Comparison of ENCODE assay signal across 19 cellular contexts in the genomic region with DNA sequence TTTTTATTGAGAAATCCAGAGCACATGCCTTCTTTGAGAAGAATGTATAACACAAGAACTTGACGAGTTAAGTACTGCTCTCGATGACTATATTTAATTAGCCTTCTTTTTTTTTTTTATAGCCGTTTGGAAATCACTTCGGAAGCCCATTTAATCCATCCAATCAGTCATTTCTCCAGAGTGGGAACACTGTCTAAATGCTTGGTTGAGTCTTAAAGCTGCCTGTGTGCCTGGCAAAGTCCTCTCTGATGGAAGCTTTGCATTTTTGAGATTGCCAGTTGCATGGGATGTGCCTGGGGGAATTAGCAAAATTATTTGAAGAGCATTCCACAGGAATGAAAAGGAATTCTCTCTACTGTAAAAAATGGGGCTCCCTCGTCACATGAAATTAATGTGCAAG.
A peak's percentile ranks its signal among the peaks of the same experiment; 100 is the strongest.
DNase-seq lines count a peak whose midpoint lies in the region; ATAC-seq and TF ChIP-seq lines count a peak whose summit lies in the region.
"Had no signal": no experiment of that assay in that cellular context is flagged by ENCODE, and none has a peak within 500 bp of the region (broad histone marks: within the 10 kb centered on the region; RNA-seq: fewer than 3 reads in every experiment).

No MANE protein-coding gene starts in this region.

- H3K27me3 ChIP-seq in neural cell (ENCODE audit: insufficient read depth, low read depth, low read length) = no peaks in the 10 kb centered on the region
- H3K27me3 ChIP-seq: SJSA1 had no signal

- TF ChIP-seq EP300 in neural cell (conservative IDR thresholded peaks at IDR 0.05; ENCODE audit: poor library complexity, severe bottlenecking) = no peak

- H3K79me2 ChIP-seq in neural cell (replicated peaks; ENCODE audit: insufficient read depth, low read length) = no peaks in the 10 kb centered on the region

- H3F3A ChIP-seq in neural cell (ENCODE audit: insufficient read depth, low read length, poor library complexity, severe bottlenecking) = no peaks in the 10 kb centered on the region

- no peak for ATAC-seq in HG03354 (IDR thresholded peaks at IDR 0.05; ENCODE audit: poor library complexity, severe bottlenecking, unreplicated experiment)
- ATAC-seq in HG03280 (IDR thresholded peaks at IDR 0.05; ENCODE audit: unreplicated experiment) = no peak
- ATAC-seq in GM21526 (IDR thresholded peaks at IDR 0.05; ENCODE audit: low FRiP score, unreplicated experiment) = no peak
- ATAC-seq: A549, PC-3 had no signal

- TF ChIP-seq CTCF in AG10803 (conservative IDR thresholded peaks at IDR 0.05; ENCODE audit: low read length) (no peak), chondrocyte (IDR thresholded peaks at IDR 0.05) (no peak), neural cell (IDR thresholded peaks at IDR 0.05; ENCODE audit: poor library complexity, severe bottlenecking) (no peak)

- no peaks in the 10 kb centered on the region for H3K36me3 ChIP-seq in neural cell (ENCODE audit: insufficient read depth, low read length)
- H3K36me3 ChIP-seq: HAP-1, SJSA1 had no signal

- H3K36me3 Mint-ChIP-seq in chondrocyte (ENCODE audit: low read depth) = no peaks in the 10 kb centered on the region
- H3K36me3 Mint-ChIP-seq: CD4-positive, alpha-beta memory T cell; IgD-negative memory B cell had no signal

- no peaks in the 10 kb centered on the region for H3K9me3 Mint-ChIP-seq in chondrocyte (ENCODE audit: low read depth)

- H3K4me2 ChIP-seq in neural cell (ENCODE audit: low read length) = peak overlapping the region; percentile 41
- H3K4me2 ChIP-seq: A549 had no signal

- H2AFZ ChIP-seq in neural cell (ENCODE audit: low read depth, low read length) = no peak overlapping the region

- H3K4me3 Mint-ChIP-seq in chondrocyte (ENCODE audit: unreplicated experiment) = no peak overlapping the region
- H3K4me3 Mint-ChIP-seq: B cell; CD4-positive, alpha-beta memory T cell had no signal

- H3K9me3 ChIP-seq in neural cell (ENCODE audit: low read length) = no peaks in the 10 kb centered on the region
- H3K9me3 ChIP-seq: A549, HAP-1, SJSA1 had no signal

- H3K4me3 ChIP-seq in AG10803 (ENCODE audit: low read length) = no peak overlapping the region
- H3K4me3 ChIP-seq in neural cell (ENCODE audit: low read length) = peak overlapping the region; percentile 35
- H3K4me3 ChIP-seq: A549, HAP-1, SJSA1 had no signal

- H3K9ac ChIP-seq in neural cell (ENCODE audit: low read length) = peak overlapping the region; percentile 36

- TF ChIP-seq RAD21 in neural cell (conservative IDR thresholded peaks at IDR 0.05) = no peak

- H3K27me3 Mint-ChIP-seq in chondrocyte (ENCODE audit: low read depth) = no peaks in the 10 kb centered on the region
- H3K27me3 Mint-ChIP-seq: B cell had no signal

- H3K9me2 ChIP-seq in neural cell (ENCODE audit: insufficient read depth, low read length) = no peaks in the 10 kb centered on the region

- H3K27ac Mint-ChIP-seq in chondrocyte (ENCODE audit: unreplicated experiment) = peak overlapping the region; percentile 38
- H3K27ac Mint-ChIP-seq: B cell; CD4-positive, alpha-beta memory T cell; IgD-negative memory B cell had no signal

- peak overlapping the region; percentile 71 for H3K27ac ChIP-seq in neural cell (ENCODE audit: low read length)
- H3K27ac ChIP-seq: A549, SJSA1 had no signal

- peaks cover 37% of the 10 kb centered on the region for H3K4me1 Mint-ChIP-seq in chondrocyte (ENCODE audit: low read depth)
- H3K4me1 Mint-ChIP-seq: B cell; CD4-positive, alpha-beta memory T cell; IgD-negative memory B cell had no signal

- no peaks in the 10 kb centered on the region for H4K20me1 ChIP-seq in neural cell (ENCODE audit: insufficient read depth)

- DNase-seq in AG10803 (ENCODE audit: low read depth) = peak; percentile 79
- peak; percentile 9 for DNase-seq in GM03348 (ENCODE audit: low spot score)
- DNase-seq in chondrocyte (ENCODE audit: low spot score) = no peak
- DNase-seq in UCSD-AML1 (lab: John Stamatoyannopoulos, UW; ENCODE audit: unreplicated experiment) = no peak
- DNase-seq: CD4-positive, alpha-beta memory T cell; DND-41; NCI-H1417 treated with DMSO at 0.1 percent for 48 hours; NCI-H2081; NCI-H69; PC-3 had no signal

TF ChIP-seq in neural cell, 6 proteins besides CTCF, POLR2A, EP300 and RAD21:
- TF ChIP-seq POLR2AphosphoS5 (IDR thresholded peaks at IDR 0.05) (no peak), TAF1 (IDR thresholded peaks at IDR 0.05; ENCODE audit: low read depth) (no peak), MXI1 (conservative IDR thresholded peaks at IDR 0.05; ENCODE audit: poor library complexity, severe bottlenecking) (no peak), EZH2 (IDR thresholded peaks at IDR 0.05; ENCODE audit: borderline replicate concordance, insufficient read depth, low read length, poor library complexity, severe bottlenecking) (no peak), SMC3 (conservative IDR thresholded peaks at IDR 0.05; ENCODE audit: poor library complexity) (no peak)
- TF ChIP-seq, protein P1, sequence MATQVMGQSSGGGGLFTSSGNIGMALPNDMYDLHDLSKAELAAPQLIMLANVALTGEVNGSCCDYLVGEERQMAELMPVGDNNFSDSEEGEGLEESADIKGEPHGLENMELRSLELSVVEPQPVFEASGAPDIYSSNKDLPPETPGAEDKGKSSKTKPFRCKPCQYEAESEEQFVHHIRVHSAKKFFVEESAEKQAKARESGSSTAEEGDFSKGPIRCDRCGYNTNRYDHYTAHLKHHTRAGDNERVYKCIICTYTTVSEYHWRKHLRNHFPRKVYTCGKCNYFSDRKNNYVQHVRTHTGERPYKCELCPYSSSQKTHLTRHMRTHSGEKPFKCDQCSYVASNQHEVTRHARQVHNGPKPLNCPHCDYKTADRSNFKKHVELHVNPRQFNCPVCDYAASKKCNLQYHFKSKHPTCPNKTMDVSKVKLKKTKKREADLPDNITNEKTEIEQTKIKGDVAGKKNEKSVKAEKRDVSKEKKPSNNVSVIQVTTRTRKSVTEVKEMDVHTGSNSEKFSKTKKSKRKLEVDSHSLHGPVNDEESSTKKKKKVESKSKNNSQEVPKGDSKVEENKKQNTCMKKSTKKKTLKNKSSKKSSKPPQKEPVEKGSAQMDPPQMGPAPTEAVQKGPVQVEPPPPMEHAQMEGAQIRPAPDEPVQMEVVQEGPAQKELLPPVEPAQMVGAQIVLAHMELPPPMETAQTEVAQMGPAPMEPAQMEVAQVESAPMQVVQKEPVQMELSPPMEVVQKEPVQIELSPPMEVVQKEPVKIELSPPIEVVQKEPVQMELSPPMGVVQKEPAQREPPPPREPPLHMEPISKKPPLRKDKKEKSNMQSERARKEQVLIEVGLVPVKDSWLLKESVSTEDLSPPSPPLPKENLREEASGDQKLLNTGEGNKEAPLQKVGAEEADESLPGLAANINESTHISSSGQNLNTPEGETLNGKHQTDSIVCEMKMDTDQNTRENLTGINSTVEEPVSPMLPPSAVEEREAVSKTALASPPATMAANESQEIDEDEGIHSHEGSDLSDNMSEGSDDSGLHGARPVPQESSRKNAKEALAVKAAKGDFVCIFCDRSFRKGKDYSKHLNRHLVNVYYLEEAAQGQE (IDR thresholded peaks at IDR 0.05; ENCODE audit: borderline replicate concordance) = no peak

Comparison
In these comparisons a context has a peak if more than half of its experiments do, and no peak if none do; other contexts are left out.
1. DNase-seq: peak in AG10803 (single experiment) and GM03348 (single experiment); none in chondrocyte (single experiment) and UCSD-AML1 (single experiment).